13 cellular contexts compared by ENCODE assay signal in genomic region chr17:46108120-46108519, GRCh38.
A peak's percentile ranks its signal among the peaks of the same experiment; 100 is the strongest.
DNase-seq lines count a peak whose midpoint lies in the region; ATAC-seq and TF ChIP-seq lines count a peak whose summit lies in the region.
"Had no signal": no experiment of that assay in that cellular context is flagged by ENCODE, and none has a peak within 500 bp of the region (broad histone marks: within the 10 kb centered on the region; RNA-seq: fewer than 3 reads in every experiment).

No MANE protein-coding gene starts in this region.

- no peaks in the 10 kb centered on the region for H3K27me3 ChIP-seq in right lobe of liver
- H3K27me3 ChIP-seq: BLaER1, brain microvascular endothelial cell had no signal

- H3K36me3 ChIP-seq in HEK293 (ENCODE audit: control insufficient read depth in 2 of 2, insufficient read depth in 1 of 2, low read length in 2 of 2): no peaks in the 10 kb centered on the region; a peak in 1 of 3 replicates
- H3K36me3 ChIP-seq in right lobe of liver: no peaks in the 10 kb centered on the region
- H3K36me3 ChIP-seq: brain microvascular endothelial cell had no signal

- WGBS in right lobe of liver (ENCODE audit: insufficient coverage, low coverage, low lambda C conversion rate, missing lambda C conversion rate): 51% methylated on average over 2 of the region's 2 CpGs

- H3K4me3 ChIP-seq in HEK293 (ENCODE audit: low read depth, low read length) (no peak overlapping the region), right lobe of liver (no peak overlapping the region)
- H3K4me3 ChIP-seq: BLaER1 had no signal

- H3K4me1 ChIP-seq in HEK293 (ENCODE audit: control insufficient read depth, insufficient read depth, low read length): peaks cover 40% of the 10 kb centered on the region
- peaks cover 0 to 42% (median 18%) of the 10 kb centered on the region in 4 donors for H3K4me1 ChIP-seq in right lobe of liver

- H3K9me3 ChIP-seq in HEK293 (ENCODE audit: control insufficient read depth, insufficient read depth, low read depth, low read length) (no peaks in the 10 kb centered on the region), right lobe of liver (no peaks in the 10 kb centered on the region)
- H3K9me3 ChIP-seq: BLaER1 had no signal

- DNase-seq in effector memory CD8-positive, alpha-beta T cell: no peak
- DNase-seq in right lobe of liver (no peak), NCI-H1694 treated with DMSO at 0.1 percent for 48 hours (lab: John Stamatoyannopoulos, UW) (no peak), NCI-H2227 treated with DMSO at 0.1 percent for 48 hours (lab: John Stamatoyannopoulos, UW) (no peak), A172 (ENCODE audit: low spot score) (no peak), NCI-H146 treated with DMSO at 0.1 percent for 48 hours (lab: John Stamatoyannopoulos, UW; ENCODE audit: unreplicated experiment) (no peak)
- DNase-seq: brain microvascular endothelial cell, NCI-H146, NCI-H774, SIG-M5 had no signal

- intact Hi-C loops in right lobe of liver (cut with DNase I): no loop called here

- TF ChIP-seq CTCF in C4-2B (conservative IDR thresholded peaks at IDR 0.05) (no peak), HEK293 (tag by site-specific recombination; IDR thresholded peaks at IDR 0.05) (no peak), right lobe of liver (IDR thresholded peaks at IDR 0.05) (no peak)

- no peak for TF ChIP-seq POLR2A in right lobe of liver (IDR thresholded peaks at IDR 0.05)

- CTCF ChIA-PET in HEK293 (lab: Yijun Ruan, JAX): interaction anchor here (0.7 to 2.6 kb wide), 3 partner anchors 21 to 85 kb away, joined by 4 to 22 read pairs (median 4); partner anchors contain the start of gene KANSL1

- H3K4me1 Mint-ChIP-seq in effector memory CD8-positive, alpha-beta T cell (ENCODE audit: low read depth in 2 of 2): peaks cover 60 to 78% of the 10 kb centered on the region in 2 donors

- no peak for ATAC-seq in effector memory CD8-positive, alpha-beta T cell (replicated peaks)
- ATAC-seq in right lobe of liver: peak; percentile 56 to 81 (median 60)

- peak overlapping the region; percentile 57 to 70 for H3K27ac Mint-ChIP-seq in effector memory CD8-positive, alpha-beta T cell

- no peaks in the 10 kb centered on the region for H3K9me3 Mint-ChIP-seq in effector memory CD8-positive, alpha-beta T cell

- H3K36me3 Mint-ChIP-seq in effector memory CD8-positive, alpha-beta T cell (ENCODE audit: insufficient read depth): peaks cover 3% of the 10 kb centered on the region

- POLR2A ChIA-PET in HEK293 (lab: Yijun Ruan, JAX): no interaction called here

- no peaks in the 10 kb centered on the region for H3K27me3 Mint-ChIP-seq in effector memory CD8-positive, alpha-beta T cell

- H3K27ac ChIP-seq in C4-2B: peak overlapping the region; percentile 77; the same call in 1 of the 2 replicates
- H3K27ac ChIP-seq in HEK293 (ENCODE audit: extremely low read depth, low read depth, low read length): no peak overlapping the region
- H3K27ac ChIP-seq in right lobe of liver: peak overlapping the region in 1 of 3 donors; percentile 24
- H3K27ac ChIP-seq: BLaER1, brain microvascular endothelial cell had no signal

- H3K4me3 Mint-ChIP-seq in effector memory CD8-positive, alpha-beta T cell: peak overlapping the region in 1 of 2 donors; percentile 15

TF ChIP-seq in HEK293, 187 proteins besides CTCF, POLR2A, EP300 and RAD21:
- TF ChIP-seq PRDM10 (tag by site-specific recombination; IDR thresholded peaks at IDR 0.05): peak; percentile 43; the same call in 1 of the 2 replicates
- peak; percentile 64; the same call in 1 of the 2 replicates for TF ChIP-seq ZNF624 (tag by site-specific recombination; IDR thresholded peaks at IDR 0.05)
- TF ChIP-seq ZNF223 (tag by site-specific recombination; IDR thresholded peaks at IDR 0.05): no peak
- no peak for TF ChIP-seq ELK4 (IDR thresholded peaks at IDR 0.05; ENCODE audit: borderline replicate concordance, low read depth, low read length)
